13 cellular contexts compared by ENCODE assay signal in genomic region chr13:47216176-47216822, GRCh38.
DNase-seq lines count a peak whose midpoint lies in the region; ATAC-seq and TF ChIP-seq lines count a peak whose summit lies in the region.
"Had no signal": no experiment of that assay in that cellular context is flagged by ENCODE, and none has a peak within 500 bp of the region (broad histone marks: within the 10 kb centered on the region; RNA-seq: fewer than 3 reads in every experiment).

No MANE protein-coding gene starts in this region.

- peak; percentile 12 for DNase-seq in AG04449 (ENCODE audit: low read depth, low spot score)
- DNase-seq in RPMI7951 (ENCODE audit: low read depth), result peak; percentile 84
- peak; percentile 50 to 71 for DNase-seq in foreskin fibroblast
- no peak for DNase-seq in activated CD4-positive, alpha-beta T cell treated with anti-CD3 and anti-CD28 coated beads for 1 hour
- DNase-seq in effector CD8-positive, alpha-beta T cell (lab: John Stamatoyannopoulos, UW), result no peak
- DNase-seq in 8988T, result no peak
- DNase-seq: activated CD4-positive, alpha-beta T cell treated with anti-CD3 and anti-CD28 coated beads for 36 hours; cortex of kidney; NCI-H2171; small intestine; stimulated activated CD8-positive, alpha-beta memory T cell treated with anti-CD3 and anti-CD28 coated beads, Interleukin-4, amount 100 ng/mL, for 48 hours had no signal

- CTCF ChIA-PET in AG04449 (lab: Yijun Ruan, JAX), result interaction anchor here (1.2 kb wide), 1 partner anchor 19 kb away, joined by 3 read pairs; no protein-coding TSS in a partner anchor

- POLR2A ChIA-PET in AG04449 (lab: Yijun Ruan, JAX), result interaction anchor here (0.8 kb wide), 1 partner anchor 42 kb away, joined by 3 read pairs; no protein-coding TSS in a partner anchor

- H3K4me3 ChIP-seq in AG04449 (ENCODE audit: low read depth, low read length) (no peak overlapping the region), foreskin fibroblast (ENCODE audit: low read depth in 1 of 2, low read length in 2 of 2) (no peak overlapping the region)

- ATAC-seq in GM21576 (IDR thresholded peaks at IDR 0.05; ENCODE audit: unreplicated experiment) (peak; percentile 52), GM21447 (IDR thresholded peaks at IDR 0.05; ENCODE audit: unreplicated experiment) (no peak)
- ATAC-seq: activated CD4-positive, alpha-beta T cell treated with anti-CD3 and anti-CD28 coated beads for 36 hours had no signal

- TF ChIP-seq CTCF in AG04449 (IDR thresholded peaks at IDR 0.05; ENCODE audit: insufficient read depth, low read length, missing control alignments), result no peak
- TF ChIP-seq CTCF in foreskin fibroblast (IDR thresholded peaks at IDR 0.05; ENCODE audit: low read depth, low read length), result no peak

Comparison
In these comparisons a context has a peak if more than half of its experiments do, and no peak if none do; other contexts are left out.
1. DNase-seq: peak in AG04449 (single experiment), RPMI7951 (single experiment) and foreskin fibroblast (2 of 2); none in activated CD4-positive, alpha-beta T cell treated with anti-CD3 and anti-CD28 coated beads for 1 hour (single experiment), effector CD8-positive, alpha-beta T cell (single experiment) and 8988T (single experiment).